30 cellular contexts compared by ENCODE assay signal in genomic region chr19:11445141-11445540, GRCh38. TPM values are rescaled to one million over a fixed set of nuclear protein-coding genes. Genes with fewer than 3 reads are reported as not detected.
DNase-seq lines count a peak whose midpoint lies in the region; ATAC-seq and TF ChIP-seq lines count a peak whose summit lies in the region.
"Had no signal": no experiment of that assay in that cellular context is flagged by ENCODE, and none has a peak within 500 bp of the region (broad histone marks: within the 10 kb centered on the region; RNA-seq: fewer than 3 reads in every experiment).

No MANE protein-coding gene starts in this region.

- peak overlapping the region; percentile 25; the same call in 1 of the 2 replicates for H3K27ac ChIP-seq in BLaER1
- no peak overlapping the region for H3K27ac ChIP-seq in brain microvascular endothelial cell
- H3K27ac ChIP-seq: 22Rv1, PC-9 had no signal

- no peaks in the 10 kb centered on the region for H3K9me3 ChIP-seq in BLaER1

- no peak for ATAC-seq in activated CD8-positive, alpha-beta T cell treated with anti-CD3 and anti-CD28 coated beads, Interleukin-2, amount 10 ng/mL, durations not matched to agents 7 days and 5 days
- ATAC-seq in activated CD8-positive, alpha-beta T cell treated with anti-CD3 and anti-CD28 coated beads for 36 hours = no peak
- ATAC-seq: GM12878 had no signal

- TF ChIP-seq CTCF in activated CD8-positive, alpha-beta T cell treated with anti-CD3 and anti-CD28 coated beads for 36 hours (IDR thresholded peaks at IDR 0.05) = no peak
- TF ChIP-seq CTCF in brain (conservative IDR thresholded peaks at IDR 0.05) (no peak), nephron progenitor cell (IDR thresholded peaks at IDR 0.05) (no peak), brain microvascular endothelial cell (IDR thresholded peaks at IDR 0.05; ENCODE audit: low read depth, low read length, missing control alignments) (no peak)

- DNase-seq in activated CD8-positive, alpha-beta T cell treated with anti-CD3 and anti-CD28 coated beads, Interleukin-2, amount 10 ng/mL, durations not matched to agents 7 days and 5 days = no peak
- DNase-seq in activated CD8-positive, alpha-beta T cell treated with anti-CD3 and anti-CD28 coated beads for 36 hours = no peak
- DNase-seq in nephron progenitor cell (no peak), dermis blood vessel endothelial cell (no peak), brain microvascular endothelial cell (no peak), NCI-H187 treated with DMSO at 0.1 percent for 48 hours (lab: John Stamatoyannopoulos, UW) (no peak)
- DNase-seq: CD8-positive, alpha-beta memory T cell; DMS 273 treated with DMSO at 0.1 percent for 48 hours; DMS79; EL; GDM1; GOT3; NCI-H1092 treated with DMSO at 0.1 percent for 48 hours; NCI-H1436; NCI-H187; NCI-H446 treated with DMSO at 0.1 percent for 48 hours; NCI-H526; NCI-H82; NK-92 treated with Interleukin-12 subunit alpha and Interleukin-12 subunit beta, amount 100 ng/mL, for 24 hours; PC-9; SHP77 had no signal

- H3K4me3 ChIP-seq in BLaER1 (no peak overlapping the region), brain microvascular endothelial cell (ENCODE audit: low read depth, low read length) (no peak overlapping the region)
- H3K4me3 ChIP-seq: GM12878, PC-9 had no signal

- H3K9me3 Mint-ChIP-seq in activated CD8-positive, alpha-beta T cell treated with anti-CD3 and anti-CD28 coated beads, Interleukin-2, amount 10 ng/mL, durations not matched to agents 7 days and 5 days (ENCODE audit: insufficient read depth) = no peaks in the 10 kb centered on the region
- no peaks in the 10 kb centered on the region for H3K9me3 Mint-ChIP-seq in activated CD8-positive, alpha-beta T cell treated with anti-CD3 and anti-CD28 coated beads for 36 hours
- H3K9me3 Mint-ChIP-seq in brain (no peaks in the 10 kb centered on the region), nephron progenitor cell (no peaks in the 10 kb centered on the region)
- H3K9me3 Mint-ChIP-seq: CD14-positive monocyte; CD8-positive, alpha-beta memory T cell; IgD-negative memory B cell had no signal

- no peaks in the 10 kb centered on the region for H3K27me3 Mint-ChIP-seq in activated CD8-positive, alpha-beta T cell treated with anti-CD3 and anti-CD28 coated beads, Interleukin-2, amount 10 ng/mL, durations not matched to agents 7 days and 5 days (ENCODE audit: low read depth)
- H3K27me3 Mint-ChIP-seq in activated CD8-positive, alpha-beta T cell treated with anti-CD3 and anti-CD28 coated beads for 36 hours = no peaks in the 10 kb centered on the region
- no peaks in the 10 kb centered on the region for H3K27me3 Mint-ChIP-seq in brain
- no peaks in the 10 kb centered on the region for H3K27me3 Mint-ChIP-seq in nephron progenitor cell (ENCODE audit: low read depth, poor library complexity)
- H3K27me3 Mint-ChIP-seq: B cell; CD8-positive, alpha-beta memory T cell; IgD-negative memory B cell had no signal

- no peak overlapping the region for H3K4me3 Mint-ChIP-seq in activated CD8-positive, alpha-beta T cell treated with anti-CD3 and anti-CD28 coated beads, Interleukin-2, amount 10 ng/mL, durations not matched to agents 7 days and 5 days
- H3K4me3 Mint-ChIP-seq in activated CD8-positive, alpha-beta T cell treated with anti-CD3 and anti-CD28 coated beads for 36 hours = no peak overlapping the region
- H3K4me3 Mint-ChIP-seq in brain (no peak overlapping the region), nephron progenitor cell (no peak overlapping the region)
- H3K4me3 Mint-ChIP-seq: B cell; CD14-positive monocyte; CD8-positive, alpha-beta memory T cell; IgD-negative memory B cell had no signal

- H3K4me2 ChIP-seq in BLaER1 = no peak overlapping the region
- H3K4me2 ChIP-seq: PC-9 had no signal

- peaks cover 98% of the 10 kb centered on the region for H3K36me3 ChIP-seq in BLaER1
- H3K36me3 ChIP-seq in brain microvascular endothelial cell (replicated peaks) = peaks cover 76% of the 10 kb centered on the region

- peak overlapping the region; percentile 0 for H3K27ac Mint-ChIP-seq in activated CD8-positive, alpha-beta T cell treated with anti-CD3 and anti-CD28 coated beads, Interleukin-2, amount 10 ng/mL, durations not matched to agents 7 days and 5 days
- no peak overlapping the region for H3K27ac Mint-ChIP-seq in activated CD8-positive, alpha-beta T cell treated with anti-CD3 and anti-CD28 coated beads for 36 hours
- H3K27ac Mint-ChIP-seq in brain (peak overlapping the region in 3 of 5 experiments; percentile 21 to 44 (median 24)), nephron progenitor cell (peak overlapping the region; percentile 64)
- H3K27ac Mint-ChIP-seq: B cell; CD8-positive, alpha-beta memory T cell had no signal

- CTCF ChIA-PET in activated CD8-positive, alpha-beta T cell treated with anti-CD3 and anti-CD28 coated beads, Interleukin-2, amount 10 ng/mL, durations not matched to agents 7 days and 5 days (lab: Charles Lee) = interaction anchor here (1.5 to 3.0 kb wide), 3 partner anchors 10 to 64 kb away, joined by 4 to 14 read pairs (median 6); partner anchors contain the start of genes ODAD3 and PRKCSH
- CTCF ChIA-PET in activated CD8-positive, alpha-beta T cell treated with anti-CD3 and anti-CD28 coated beads for 36 hours (lab: Charles Lee) = interaction anchor here (1.2 to 2.0 kb wide), 3 partner anchors 10 to 151 kb away, joined by 3 to 6 read pairs (median 5); partner anchors contain the start of genes ODAD3 and PRKCSH

- intact Hi-C loops in activated CD8-positive, alpha-beta T cell treated with anti-CD3 and anti-CD28 coated beads for 36 hours (cut with micrococcal nuclease) = no loop called here

- no peaks in the 10 kb centered on the region for H3K27me3 ChIP-seq in BLaER1
- H3K27me3 ChIP-seq in brain microvascular endothelial cell (replicated peaks) = no peaks in the 10 kb centered on the region

- in situ Hi-C loops in brain microvascular endothelial cell (cut with HindIII; ENCODE audit: low pct_ligation_motif_present, low sequenced_read_pairs) = no loop called here

- peaks cover 47% of the 10 kb centered on the region for H4K20me1 ChIP-seq in BLaER1

- POLR2A ChIA-PET in activated CD8-positive, alpha-beta T cell treated with anti-CD3 and anti-CD28 coated beads, Interleukin-2, amount 10 ng/mL, durations not matched to agents 7 days and 5 days (lab: Charles Lee) = no interaction called here
- POLR2A ChIA-PET in activated CD8-positive, alpha-beta T cell treated with anti-CD3 and anti-CD28 coated beads for 36 hours (lab: Charles Lee) = no interaction called here

- H3K4me1 Mint-ChIP-seq in activated CD8-positive, alpha-beta T cell treated with anti-CD3 and anti-CD28 coated beads, Interleukin-2, amount 10 ng/mL, durations not matched to agents 7 days and 5 days (ENCODE audit: low read depth) = peaks cover 9% of the 10 kb centered on the region
- no peaks in the 10 kb centered on the region for H3K4me1 Mint-ChIP-seq in activated CD8-positive, alpha-beta T cell treated with anti-CD3 and anti-CD28 coated beads for 36 hours (ENCODE audit: low read depth)
- H3K4me1 Mint-ChIP-seq in brain (peaks cover 6% of the 10 kb centered on the region), nephron progenitor cell (peaks cover 14% of the 10 kb centered on the region)

- H3K4me1 ChIP-seq in BLaER1 = peaks cover 27% of the 10 kb centered on the region

- H3K36me3 Mint-ChIP-seq in activated CD8-positive, alpha-beta T cell treated with anti-CD3 and anti-CD28 coated beads, Interleukin-2, amount 10 ng/mL, durations not matched to agents 7 days and 5 days (ENCODE audit: low read depth) = peaks cover 37% of the 10 kb centered on the region
- peaks cover 26% of the 10 kb centered on the region for H3K36me3 Mint-ChIP-seq in activated CD8-positive, alpha-beta T cell treated with anti-CD3 and anti-CD28 coated beads for 36 hours (ENCODE audit: low read depth)
- peaks cover 39% of the 10 kb centered on the region for H3K36me3 Mint-ChIP-seq in brain
- H3K36me3 Mint-ChIP-seq in nephron progenitor cell (ENCODE audit: low read depth) = peaks cover 34% of the 10 kb centered on the region

- no peak overlapping the region for H3K9ac ChIP-seq in BLaER1

RNA-seq across cellular contexts. Expression of gene PRKCSH, which starts 9.7 kb away (rescaled TPM):
- 100 to 1,000 TPM; 285 to 302 TPM for total RNA-seq in activated CD8-positive, alpha-beta T cell treated with anti-CD3 and anti-CD28 coated beads, Interleukin-2, amount 10 ng/mL, durations not matched to agents 7 days and 5 days
- total RNA-seq in activated CD8-positive, alpha-beta T cell treated with anti-CD3 and anti-CD28 coated beads for 36 hours = 100 to 1,000 TPM; 207 to 211 TPM
- 525 TPM for polyA plus RNA-seq in brain (ENCODE audit: insufficient read depth, low read depth, low replicate concordance)
- total RNA-seq in dermis blood vessel endothelial cell = 117 and 310 TPM in 2 replicates

RNA-seq across cellular contexts. Expression of gene ODAD3, which starts 10.2 kb away (rescaled TPM):
- not detected for total RNA-seq in activated CD8-positive, alpha-beta T cell treated with anti-CD3 and anti-CD28 coated beads, Interleukin-2, amount 10 ng/mL, durations not matched to agents 7 days and 5 days
- total RNA-seq in activated CD8-positive, alpha-beta T cell treated with anti-CD3 and anti-CD28 coated beads for 36 hours = under 1 TPM; 0.47 to 0.70 TPM
- 7.7 TPM for polyA plus RNA-seq in brain (ENCODE audit: insufficient read depth, low read depth, low replicate concordance)
- total RNA-seq in dermis blood vessel endothelial cell = 0.05 TPM in 1 of 2 replicates, not detected in the other
- polyA plus RNA-seq: CD8-positive, alpha-beta memory T cell had no signal

RNA-seq across cellular contexts. Expression of gene RGL3, which starts 26.0 kb away (rescaled TPM):
- not detected for total RNA-seq in activated CD8-positive, alpha-beta T cell treated with anti-CD3 and anti-CD28 coated beads, Interleukin-2, amount 10 ng/mL, durations not matched to agents 7 days and 5 days
- total RNA-seq in activated CD8-positive, alpha-beta T cell treated with anti-CD3 and anti-CD28 coated beads for 36 hours = not detected
- polyA plus RNA-seq in brain (ENCODE audit: insufficient read depth, low read depth, low replicate concordance) = 17.6 TPM
- total RNA-seq in dermis blood vessel endothelial cell = 2.1 and 4.3 TPM in 2 replicates
- total RNA-seq: CD8-positive, alpha-beta memory T cell; GM12878 had no signal
- polyA plus RNA-seq: CD14-positive monocyte; CD8-positive, alpha-beta memory T cell; GM12878 had no signal

RNA-seq across cellular contexts. Expression of gene ELAVL3, which starts 35.7 kb away (rescaled TPM):
- under 1 TPM in 1 of 2 experiments, not detected in 1; 0.71 TPM for total RNA-seq in activated CD8-positive, alpha-beta T cell treated with anti-CD3 and anti-CD28 coated beads, Interleukin-2, amount 10 ng/mL, durations not matched to agents 7 days and 5 days
- total RNA-seq in activated CD8-positive, alpha-beta T cell treated with anti-CD3 and anti-CD28 coated beads for 36 hours = not detected
- 165 TPM for polyA plus RNA-seq in brain (ENCODE audit: insufficient read depth, low read depth, low replicate concordance)
- total RNA-seq in dermis blood vessel endothelial cell = not detected in 2 replicates
- total RNA-seq: B cell; CD8-positive, alpha-beta memory T cell; PC-9; RPMI7951; SK-MEL-5 had no signal
- polyA plus RNA-seq: CD14-positive monocyte; CD8-positive, alpha-beta memory T cell; IgD-negative memory B cell had no signal
